In genomic region chr2:1911811-1912210, GRCh38 we compare ENCODE assay signal across 14 cellular contexts.
DNase-seq lines count a peak whose midpoint lies in the region; ATAC-seq and TF ChIP-seq lines count a peak whose summit lies in the region.
"Had no signal": no experiment of that assay in that cellular context is flagged by ENCODE, and none has a peak within 500 bp of the region (broad histone marks: within the 10 kb centered on the region; RNA-seq: fewer than 3 reads in every experiment).

No MANE protein-coding gene starts in this region.

- H3K56ac ChIP-seq in H9 (ENCODE audit: insufficient read length, low read depth, low read length) = no peak overlapping the region

- no peak overlapping the region for H3K9ac ChIP-seq in H9 (ENCODE audit: extremely low read depth, insufficient read length, low read length)

- no peaks in the 10 kb centered on the region for H3K36me3 ChIP-seq in upper lobe of right lung
- H3K36me3 ChIP-seq in psoas muscle (ENCODE audit: insufficient read depth in 1 of 2, low read depth in 1 of 2) = no peaks in the 10 kb centered on the region
- H3K36me3 ChIP-seq: BLaER1 treated with 17β-estradiol and CSF1 and Interleukin-3, amounts not matched to agents 10 nM and 100 nM; HAP-1 had no signal

- no peak overlapping the region for H3K4me2 ChIP-seq in H9 (ENCODE audit: insufficient read depth, insufficient read length, low read length)

- H3K4me3 Mint-ChIP-seq in H9 = no peak overlapping the region
- no peak overlapping the region for H3K4me3 Mint-ChIP-seq in endothelial cell (ENCODE audit: unreplicated experiment)
- H3K4me3 Mint-ChIP-seq: B cell; CD8-positive, alpha-beta T cell had no signal

- H3K27me3 Mint-ChIP-seq in H9 (ENCODE audit: low read depth) = peaks cover 1% of the 10 kb centered on the region; the same call in 1 of the 2 replicates
- peaks cover 5% of the 10 kb centered on the region for H3K27me3 Mint-ChIP-seq in endothelial cell (ENCODE audit: unreplicated experiment)

- no peak overlapping the region for H3K4ac ChIP-seq in H9 (ENCODE audit: low read depth, low read length)

- H3K79me2 ChIP-seq in H9 (ENCODE audit: insufficient read depth, low read length) = no peaks in the 10 kb centered on the region

- no peaks in the 10 kb centered on the region for H3K79me1 ChIP-seq in H9 (ENCODE audit: insufficient read depth, low read depth, low read length, poor library complexity, severe bottlenecking)

- TF ChIP-seq CTCF in H9 (conservative IDR thresholded peaks at IDR 0.05) (no peak), endothelial cell (IDR thresholded peaks at IDR 0.05; ENCODE audit: unreplicated experiment) (no peak), upper lobe of right lung (IDR thresholded peaks at IDR 0.05) (no peak), psoas muscle (IDR thresholded peaks at IDR 0.05) (no peak)

- H3K27me3 ChIP-seq in H9 (ENCODE audit: insufficient read depth, low read length) = no peaks in the 10 kb centered on the region
- H3K27me3 ChIP-seq in upper lobe of right lung = peaks cover 10% of the 10 kb centered on the region
- H3K27me3 ChIP-seq in psoas muscle (ENCODE audit: insufficient read depth in 3 of 3, low read length in 2 of 3) = peaks cover 0 to 13% (median 2%) of the 10 kb centered on the region in 3 donors
- H3K27me3 ChIP-seq: BLaER1 treated with 17β-estradiol and CSF1 and Interleukin-3, amounts not matched to agents 10 nM and 100 nM had no signal

- H3K4me1 ChIP-seq in H9 (ENCODE audit: insufficient read depth, low read length) (no peaks in the 10 kb centered on the region), upper lobe of right lung (no peaks in the 10 kb centered on the region), psoas muscle (no peaks in the 10 kb centered on the region)
- H3K4me1 ChIP-seq: HAP-1 had no signal

- H2BK5ac ChIP-seq in H9 (ENCODE audit: insufficient read length, low read length) = no peak overlapping the region

- H4K91ac ChIP-seq in H9 (ENCODE audit: insufficient read length, low read depth, low read length) = no peak overlapping the region

- H3K23ac ChIP-seq in H9 (ENCODE audit: insufficient read length, low read depth, low read length) = no peak overlapping the region

- H4K5ac ChIP-seq in H9 (ENCODE audit: insufficient read length, low read depth, low read length) = no peak overlapping the region

- H3T11ph ChIP-seq in H9 (ENCODE audit: low read length) = no peak overlapping the region

- H3K4me1 Mint-ChIP-seq in H9 = peaks cover 15 to 21% of the 10 kb centered on the region in 2 experiments
- peaks cover 42% of the 10 kb centered on the region for H3K4me1 Mint-ChIP-seq in endothelial cell (ENCODE audit: unreplicated experiment)
- H3K4me1 Mint-ChIP-seq: B cell had no signal

- no peak overlapping the region for H2AFZ ChIP-seq in H9 (ENCODE audit: low read length)

- H2BK12ac ChIP-seq in H9 (ENCODE audit: insufficient read length, low read depth, low read length) = no peak overlapping the region

- H2BK15ac ChIP-seq in H9 (ENCODE audit: low read depth, low read length) = no peak overlapping the region

- no peak overlapping the region for H2AK5ac ChIP-seq in H9 (ENCODE audit: insufficient read length, low read length)

- H3K4me3 ChIP-seq in upper lobe of right lung (no peak overlapping the region), psoas muscle (no peak overlapping the region)
- H3K4me3 ChIP-seq: BLaER1 treated with 17β-estradiol and CSF1 and Interleukin-3, amounts not matched to agents 10 nM and 100 nM; GM12878; HAP-1 had no signal

- no peak overlapping the region for H2BK120ac ChIP-seq in H9 (ENCODE audit: low read depth, low read length, poor library complexity, severe bottlenecking)

- H3K36me3 Mint-ChIP-seq in H9 (ENCODE audit: insufficient read depth in 1 of 3, low read depth in 3 of 3) = no peaks in the 10 kb centered on the region
- no peaks in the 10 kb centered on the region for H3K36me3 Mint-ChIP-seq in endothelial cell (ENCODE audit: low read depth, unreplicated experiment)
- H3K36me3 Mint-ChIP-seq: CD8-positive, alpha-beta T cell had no signal

- DNase-seq in H9 (no peak), endothelial cell (ENCODE audit: low spot score) (no peak), upper lobe of right lung (no peak), psoas muscle (no peak), EL (no peak)
- DNase-seq: Calu3; CD8-positive, alpha-beta T cell; DMS79 treated with DMSO at 0.1 percent for 48 hours; GOT3 had no signal

- no peaks in the 10 kb centered on the region for H3K9me3 Mint-ChIP-seq in H9
- H3K9me3 Mint-ChIP-seq in endothelial cell (ENCODE audit: unreplicated experiment) = no peaks in the 10 kb centered on the region
- H3K9me3 Mint-ChIP-seq: CD8-positive, alpha-beta T cell had no signal

- no peaks in the 10 kb centered on the region for H4K20me1 ChIP-seq in H9 (ENCODE audit: control insufficient read depth, insufficient read depth, insufficient read length)
- H4K20me1 ChIP-seq: BLaER1 treated with 17β-estradiol and CSF1 and Interleukin-3, amounts not matched to agents 10 nM and 100 nM had no signal

- no peak overlapping the region for H2BK20ac ChIP-seq in H9 (ENCODE audit: low read depth, low read length, poor library complexity, severe bottlenecking)

- no peak overlapping the region for H3K18ac ChIP-seq in H9 (ENCODE audit: insufficient read length, low read depth, low read length)

- H3K9me3 ChIP-seq in H9 (ENCODE audit: control insufficient read depth, low read depth, low read length) = no peaks in the 10 kb centered on the region
- H3K9me3 ChIP-seq in upper lobe of right lung = no peaks in the 10 kb centered on the region
- H3K9me3 ChIP-seq in psoas muscle = no peaks in the 10 kb centered on the region
- H3K9me3 ChIP-seq: BLaER1 treated with 17β-estradiol and CSF1 and Interleukin-3, amounts not matched to agents 10 nM and 100 nM; HAP-1 had no signal

- no CpG with 5 or more reads among the region's 15 CpGs for WGBS in H9 (ENCODE audit: extremely low coverage, insufficient read length, low lambda C conversion rate)
- WGBS in psoas muscle, 3 donors = 91 to 93% (median 91%) methylated on average over 15 of the region's 15 CpGs

- H3K27ac ChIP-seq in H9 (ENCODE audit: insufficient read length, low read depth, low read length) = no peak overlapping the region
- peak overlapping the region; percentile 60 for H3K27ac ChIP-seq in angular gyrus (ENCODE audit: low read depth, low read length)
- no peak overlapping the region for H3K27ac ChIP-seq in upper lobe of right lung
- H3K27ac ChIP-seq in psoas muscle = no peak overlapping the region
- H3K27ac ChIP-seq: BLaER1 treated with 17β-estradiol and CSF1 and Interleukin-3, amounts not matched to agents 10 nM and 100 nM had no signal

- ATAC-seq in upper lobe of right lung (peak; percentile 10), psoas muscle (no peak)
- ATAC-seq: CD8-positive, alpha-beta T cell; GM12878 had no signal

- no peaks in the 10 kb centered on the region for H3K23me2 ChIP-seq in H9 (ENCODE audit: insufficient read length, low read depth, low read length, poor library complexity, severe bottlenecking)

- intact Hi-C loops in upper lobe of right lung (cut with DNase I) (no loop called here), psoas muscle (cut with DNase I) (no loop called here)

- H3K27ac Mint-ChIP-seq in H9 = no peak overlapping the region
- H3K27ac Mint-ChIP-seq in endothelial cell (ENCODE audit: unreplicated experiment) = peak overlapping the region; percentile 1
- H3K27ac Mint-ChIP-seq: B cell; CD8-positive, alpha-beta T cell had no signal

- H3K14ac ChIP-seq in H9 (ENCODE audit: insufficient read depth, low read length) = peak overlapping the region; percentile 9; the same call in 1 of the 2 replicates

- H4K8ac ChIP-seq in H9 (replicated peaks; ENCODE audit: insufficient read length, low read depth, low read length) = no peak overlapping the region
